Comparison of ENCODE assay signal across 1 cellular context in genomic region chr10:135601-136464, GRCh38.
TF ChIP-seq lines count a peak whose summit lies in the region.

No MANE protein-coding gene starts in this region.

TF ChIP-seq in GM12878, 131 proteins besides CTCF, POLR2A, EP300 and RAD21 (continued from another document):
- TF ChIP-seq MLLT1 (IDR thresholded peaks at IDR 0.05): 0 out of 2 replicates have a peak, but pooled peaks have one; percentile 36
- 0 out of 2 replicates have a peak, but pooled peaks have one; percentile 51 for TF ChIP-seq ZNF24 (IDR thresholded peaks at IDR 0.05)
- no peak for TF ChIP-seq NFYA (IDR thresholded peaks at IDR 0.05; ENCODE audit: borderline replicate concordance, low read depth, low read length)
